In the genomic region with DNA sequence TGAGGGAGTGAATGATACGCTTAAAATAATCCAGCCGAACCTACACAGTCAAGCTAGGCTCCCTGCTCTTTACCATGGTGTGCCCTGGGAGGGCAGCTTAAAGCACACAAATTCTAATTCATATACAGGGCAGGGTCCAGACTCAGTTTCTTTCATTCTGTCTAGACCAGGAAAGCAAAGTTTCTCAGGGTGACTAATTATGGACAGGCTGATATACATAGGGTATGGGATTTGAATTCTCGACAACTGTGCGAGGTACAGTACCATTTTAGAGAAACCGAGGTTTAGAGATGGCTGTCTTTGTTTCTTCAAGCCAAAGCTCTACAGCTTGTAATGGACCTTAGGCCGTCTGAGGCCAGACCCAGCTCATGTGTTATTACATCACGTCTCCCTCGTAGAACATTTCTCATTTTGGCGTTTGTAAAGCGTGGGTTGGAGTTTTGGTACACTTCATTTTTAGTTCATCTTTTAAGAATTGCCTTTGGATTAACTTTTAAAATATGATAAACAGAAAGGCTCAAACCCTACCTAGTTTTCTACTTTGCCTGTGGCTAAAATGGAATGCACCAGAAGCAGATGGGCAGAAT, we compare ENCODE assay signal across 9 cellular contexts. TPM values are rescaled to one million over a fixed set of nuclear protein-coding genes. Genes with fewer than 3 reads are reported as not detected.
DNase-seq lines count a peak whose midpoint lies in the region; ATAC-seq and TF ChIP-seq lines count a peak whose summit lies in the region.
"Had no signal": no experiment of that assay in that cellular context is flagged by ENCODE, and none has a peak within 500 bp of the region (broad histone marks: within the 10 kb centered on the region; RNA-seq: fewer than 3 reads in every experiment).

No MANE protein-coding gene starts in this region.

- H3K27ac ChIP-seq in adrenal gland (peak overlapping the region in 3 of 5 donors; percentile 44 to 90 (median 87)), lung (ENCODE audit: low read depth in 1 of 2, low read length in 1 of 2) (peak overlapping the region; percentile 65 to 70), thoracic aorta (peak overlapping the region in 1 of 2 donors; percentile 29)

- TF ChIP-seq POLR2A in adrenal gland (IDR thresholded peaks at IDR 0.05), result no peak

- peak overlapping the region; percentile 89 for H3K4me3 Mint-ChIP-seq in activated naive CD4-positive, alpha-beta T cell treated with anti-CD3 and anti-CD28 coated beads for 36 hours

- peaks cover 28% of the 10 kb centered on the region for H3K4me1 Mint-ChIP-seq in activated naive CD4-positive, alpha-beta T cell treated with anti-CD3 and anti-CD28 coated beads for 36 hours (ENCODE audit: low read depth)

- H3K27me3 Mint-ChIP-seq in activated naive CD4-positive, alpha-beta T cell treated with anti-CD3 and anti-CD28 coated beads for 36 hours (ENCODE audit: low read depth), result no peaks in the 10 kb centered on the region

- peaks cover 0 to 7% of the 10 kb centered on the region in 2 donors for H3K4me1 ChIP-seq in adrenal gland (replicated peaks in 1 of 2)
- H3K4me1 ChIP-seq in lung (ENCODE audit: control insufficient read depth in 2 of 2, insufficient read depth in 2 of 2, low read length in 2 of 2), result peaks cover 0 to 9% of the 10 kb centered on the region in 2 donors
- peaks cover 0 to 15% of the 10 kb centered on the region in 2 donors for H3K4me1 ChIP-seq in thoracic aorta (ENCODE audit: control insufficient read depth in 1 of 2, low read depth in 2 of 2)

- H3K27me3 ChIP-seq in adrenal gland (no peaks in the 10 kb centered on the region), lung (ENCODE audit: control insufficient read depth, insufficient read depth) (no peaks in the 10 kb centered on the region), thoracic aorta (replicated peaks; ENCODE audit: insufficient read depth) (no peaks in the 10 kb centered on the region)

- peaks cover 73% of the 10 kb centered on the region for H3K36me3 Mint-ChIP-seq in activated naive CD4-positive, alpha-beta T cell treated with anti-CD3 and anti-CD28 coated beads for 36 hours (ENCODE audit: low read depth)

- WGBS in adrenal gland, 4 donors, result 51 to 64% (median 60%) methylated on average over 10 of the region's 10 CpGs
- WGBS in lung, 2 donors, result 37 to 59% methylated on average over 10 of the region's 10 CpGs

- intact Hi-C loops in activated naive CD4-positive, alpha-beta T cell treated with anti-CD3 and anti-CD28 coated beads for 36 hours (cut with micrococcal nuclease), result loop anchor here (5.0 to 10.0 kb wide), 2 partner anchors 1192 to 1480 kb away; a partner anchor contains a TSS
- intact Hi-C loops in adrenal gland (cut with DNase I), result loop anchor here (10.0 kb wide), 2 partner anchors 738 to 1098 kb away; no protein-coding TSS in a partner anchor
- intact Hi-C loops in posterior cingulate gyrus (cut with DNase I), result no loop called here

- CTCF ChIA-PET in activated naive CD4-positive, alpha-beta T cell treated with anti-CD3 and anti-CD28 coated beads for 36 hours (lab: Charles Lee), result interaction anchor here (1.0 to 1.1 kb wide), 3 partner anchors 10 to 405 kb away, joined by 3 to 4 read pairs (median 4); no protein-coding TSS in a partner anchor

- no peak for DNase-seq in activated naive CD4-positive, alpha-beta T cell treated with anti-CD3 and anti-CD28 coated beads for 36 hours
- no peak for DNase-seq in activated naive CD4-positive, alpha-beta T cell treated with anti-CD3 and anti-CD28 coated beads, Interleukin-2, amount 50 U/mL, for 16 hours
- DNase-seq in adrenal gland, result peak in 1 of 7 donors; percentile 19
- DNase-seq in lung (ENCODE audit: low spot score), result no peak
- no peak for DNase-seq in thoracic aorta (ENCODE audit: low spot score)
- DNase-seq in posterior cingulate gyrus, result no peak
- DNase-seq in NCI-H1694 treated with DMSO at 0.1 percent for 48 hours (lab: John Stamatoyannopoulos, UW), result no peak
- no peak for DNase-seq in OCI-M1 (lab: John Stamatoyannopoulos, UW)
- DNase-seq: NCI-H345 had no signal

- peak overlapping the region; percentile 99 for H3K27ac Mint-ChIP-seq in activated naive CD4-positive, alpha-beta T cell treated with anti-CD3 and anti-CD28 coated beads for 36 hours

- no peaks in the 10 kb centered on the region for H3K36me3 ChIP-seq in adrenal gland (replicated peaks in 1 of 2)
- peaks cover 0 to 2% of the 10 kb centered on the region in 2 donors for H3K36me3 ChIP-seq in lung (ENCODE audit: control insufficient read depth in 2 of 2, insufficient read depth in 2 of 2, low read length in 2 of 2)
- no peaks in the 10 kb centered on the region for H3K36me3 ChIP-seq in thoracic aorta

- H3K9me3 ChIP-seq in adrenal gland (replicated peaks in 1 of 3), result no peaks in the 10 kb centered on the region
- no peaks in the 10 kb centered on the region for H3K9me3 ChIP-seq in lung (ENCODE audit: control insufficient read depth in 2 of 2, insufficient read depth in 1 of 2, low read length in 1 of 2)
- H3K9me3 ChIP-seq in thoracic aorta, result no peaks in the 10 kb centered on the region

- ATAC-seq in lung (ENCODE audit: insufficient read depth, low FRiP score) (no peak), thoracic aorta (ENCODE audit: insufficient number of reproducible peaks, low FRiP score, low read depth) (no peak)

- H3K4me3 ChIP-seq in adrenal gland (peak overlapping the region in 1 of 4 donors; percentile 76), lung (peak overlapping the region; percentile 17), thoracic aorta (peak overlapping the region; percentile 94)

- TF ChIP-seq CTCF in adrenal gland (IDR thresholded peaks at IDR 0.05) (no peak), lung (IDR thresholded peaks at IDR 0.05; ENCODE audit: control extremely low read depth, extremely low read depth) (no peak), thoracic aorta (IDR thresholded peaks at IDR 0.05) (no peak)

- no peaks in the 10 kb centered on the region for H3K9me3 Mint-ChIP-seq in activated naive CD4-positive, alpha-beta T cell treated with anti-CD3 and anti-CD28 coated beads for 36 hours

RNA-seq across cellular contexts. Expression of a gene that starts 2.8 kb away (rescaled TPM):
- total RNA-seq in activated naive CD4-positive, alpha-beta T cell treated with anti-CD3 and anti-CD28 coated beads for 36 hours, result 10 to 100 TPM; 83.8 to 86.3 TPM
- 10 to 100 TPM; 15.7 to 89.6 (median 33.8) TPM for total RNA-seq in adrenal gland
- 1 to 10 TPM; 3.4 to 5.2 (median 5.0) TPM for polyA plus RNA-seq in adrenal gland
- 10 to 100 TPM; 25.5 to 33.6 TPM for total RNA-seq in lung
- 10 to 100 TPM in 1 of 2 donors, 1 to 10 TPM in 1; 3.9 to 32.7 TPM for polyA plus RNA-seq in lung
- total RNA-seq in thoracic aorta, result 10 to 100 TPM; 13.8 to 45.9 TPM
